ENCODE assay signal across 13 cellular contexts in the genomic region with DNA sequence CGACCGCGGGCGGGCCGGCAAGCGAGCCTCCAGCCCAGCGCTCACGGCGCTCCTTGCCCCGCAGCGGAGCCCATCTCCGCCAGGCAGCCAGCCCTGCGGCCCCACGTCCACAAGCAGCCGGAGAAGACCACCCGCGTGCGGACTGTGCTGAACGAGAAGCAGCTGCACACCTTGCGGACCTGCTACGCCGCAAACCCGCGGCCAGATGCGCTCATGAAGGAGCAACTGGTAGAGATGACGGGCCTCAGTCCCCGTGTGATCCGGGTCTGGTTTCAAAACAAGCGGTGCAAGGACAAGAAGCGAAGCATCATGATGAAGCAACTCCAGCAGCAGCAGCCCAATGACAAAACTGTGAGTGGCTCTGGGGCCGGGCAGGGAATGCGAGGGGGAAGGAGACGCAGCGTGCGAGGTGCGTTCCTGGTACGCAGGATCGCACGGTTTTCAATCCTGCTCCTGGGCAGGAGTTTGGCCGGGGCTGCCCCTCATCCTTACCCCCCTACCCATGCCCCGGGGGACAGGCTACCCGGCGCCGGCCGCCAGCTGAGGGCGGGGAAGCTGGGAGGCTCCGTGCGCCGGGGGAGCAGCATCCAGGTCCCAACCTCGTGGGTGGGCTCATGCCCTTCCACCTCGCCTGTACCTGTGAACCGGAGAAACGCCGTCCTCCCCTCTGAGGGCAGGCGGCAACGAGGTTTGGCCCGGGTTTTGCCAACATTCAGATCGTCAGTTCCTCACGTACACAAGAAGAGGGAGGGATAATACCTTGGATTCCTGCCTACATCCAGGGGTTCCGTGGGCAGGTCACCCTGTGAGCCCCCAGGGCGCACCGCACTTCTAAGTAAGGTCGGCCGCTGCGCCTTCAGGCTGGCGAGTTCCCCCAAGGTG. TPM values are rescaled to one million over a fixed set of nuclear protein-coding genes. Genes with fewer than 3 reads are reported as not detected.
DNase-seq lines count a peak whose midpoint lies in the region; ATAC-seq and TF ChIP-seq lines count a peak whose summit lies in the region.
"Had no signal": no experiment of that assay in that cellular context is flagged by ENCODE, and none has a peak within 500 bp of the region (broad histone marks: within the 10 kb centered on the region; RNA-seq: fewer than 3 reads in every experiment).

No MANE protein-coding gene starts in this region.

- H3K27me3 Mint-ChIP-seq in brain: peaks cover 99% of the 10 kb centered on the region

- H3K36me3 Mint-ChIP-seq in brain: peaks cover 3% of the 10 kb centered on the region

- H3K9me3 Mint-ChIP-seq in brain: peaks cover 0 to 4% (median 3%) of the 10 kb centered on the region in 5 experiments
- H3K9me3 Mint-ChIP-seq: activated B cell treated with CpG ODN at 0.5 μM for 24 hours had no signal

- H3K27ac ChIP-seq in stomach: peak overlapping the region; percentile 48 to 97 (median 91)
- H3K27ac ChIP-seq: 22Rv1 had no signal

- WGBS in stomach, 5 donors: 5 to 10% (median 9%) methylated on average over 36 to 66 of the region's 66 CpGs

- H3K4me1 ChIP-seq in stomach: peaks cover 21 to 59% (median 43%) of the 10 kb centered on the region in 4 donors

- H3K4me3 ChIP-seq in stomach: peak overlapping the region; percentile 53 to 81 (median 72)
- H3K4me3 ChIP-seq: lung had no signal

- H3K9me3 ChIP-seq in stomach: no peaks in the 10 kb centered on the region

- H3K36me3 ChIP-seq in stomach: peaks cover 6 to 21% (median 7%) of the 10 kb centered on the region in 4 donors

- ATAC-seq in HG02759 (IDR thresholded peaks at IDR 0.05; ENCODE audit: unreplicated experiment): no peak
- ATAC-seq: HCT116 had no signal

- no peak for TF ChIP-seq POLR2A in stomach (IDR thresholded peaks at IDR 0.05)

- peaks cover 0 to 42% (median 0%) of the 10 kb centered on the region in 3 donors for H3K27me3 ChIP-seq in stomach

- DNase-seq in DMS53 (lab: John Stamatoyannopoulos, UW) (peak; percentile 50), DMS53 treated with DMSO at 0.1 percent for 48 hours (lab: John Stamatoyannopoulos, UW; ENCODE audit: unreplicated experiment) (no peak), kidney tubule cell (ENCODE audit: low spot score) (peak; percentile 10), stomach (no peak), anterior cingulate cortex (lab: John Stamatoyannopoulos, UW) (no peak)
- no peak for DNase-seq in activated CD4-positive, alpha-beta T cell treated with anti-CD3 and anti-CD28 coated beads, Interleukin-2, amount 50 U/mL, for 4 hours
- DNase-seq: activated B cell treated with CpG ODN at 0.5 μM for 24 hours; activated naive CD4-positive, alpha-beta T cell had no signal

- H3K4me3 Mint-ChIP-seq in brain: peak overlapping the region; percentile 73 to 81 (median 76)
- H3K4me3 Mint-ChIP-seq: activated B cell treated with CpG ODN at 0.5 μM for 24 hours had no signal

- no peak for TF ChIP-seq CTCF in brain (conservative IDR thresholded peaks at IDR 0.05)
- TF ChIP-seq CTCF in stomach (IDR thresholded peaks at IDR 0.05): no peak

- H3K27ac Mint-ChIP-seq in brain: peak overlapping the region in 1 of 5 experiments; percentile 78
- H3K27ac Mint-ChIP-seq: activated B cell treated with CpG ODN at 0.5 μM for 24 hours had no signal

- peaks cover 21% of the 10 kb centered on the region for H3K4me1 Mint-ChIP-seq in brain
- H3K4me1 Mint-ChIP-seq: activated B cell treated with CpG ODN at 0.5 μM for 24 hours had no signal

- intact Hi-C loops in stomach (cut with DNase I; ENCODE audit: low total_unique reads): loop anchor here (5.0 kb wide), 1 partner anchor 423 kb away; no protein-coding TSS in a partner anchor

- TF ChIP-seq EP300 in stomach (IDR thresholded peaks at IDR 0.05): no peak

RNA-seq across cellular contexts. Expression of a gene that starts 6.6 kb away (rescaled TPM):
- polyA plus RNA-seq in brain (ENCODE audit: insufficient read depth, low read depth, low replicate concordance) (156 TPM), stomach (1 to 10 TPM; 6.9 to 7.9 (median 7.9) TPM)
- 10 to 100 TPM in 2 of 5 donors, 1 to 10 TPM in 2, not detected in 1; 1.8 to 20.7 (median 11.4) TPM for total RNA-seq in stomach
- total RNA-seq: activated B cell treated with CpG ODN at 0.5 μM for 24 hours had no signal

Comparison
In these comparisons a context has a peak if more than half of its experiments do, and no peak if none do; other contexts are left out.
1. DNase-seq: peak in DMS53 (single experiment) and kidney tubule cell (single experiment); none in DMS53 treated with DMSO at 0.1 percent for 48 hours (single experiment), stomach (single experiment), anterior cingulate cortex (0 of 58) and activated CD4-positive, alpha-beta T cell treated with anti-CD3 and anti-CD28 coated beads, Interleukin-2, amount 50 U/mL, for 4 hours (0 of 2).
2. RNA of a gene that starts 6.6 kb away (polyA plus RNA-seq): 156 TPM in brain (single experiment); 6.9 to 7.9 TPM in stomach; every median in the first group is over 10 times any median in the second.